Comparison of ENCODE assay signal across 20 cellular contexts in the genomic region with DNA sequence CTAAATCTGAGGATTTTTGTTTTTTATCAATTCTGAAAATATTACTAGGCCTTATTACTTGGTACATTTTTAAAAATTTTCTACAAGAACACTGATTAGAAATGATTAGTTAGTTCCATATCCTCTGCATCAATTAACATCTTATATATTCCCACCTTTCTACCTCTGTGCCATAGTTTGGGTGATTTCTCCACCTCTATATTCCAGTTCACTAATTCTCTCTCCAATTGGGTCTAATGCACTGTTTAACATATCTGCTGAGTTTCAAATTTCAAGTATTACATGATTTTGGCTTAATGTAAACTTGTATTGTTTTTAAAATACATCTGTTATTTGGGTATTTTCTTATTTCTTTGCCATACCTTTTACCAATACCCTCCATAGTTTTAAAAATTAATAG.
DNase-seq lines count a peak whose midpoint lies in the region; ATAC-seq, FAIRE-seq and TF ChIP-seq lines count a peak whose summit lies in the region.
"Had no signal": no experiment of that assay in that cellular context is flagged by ENCODE, and none has a peak within 500 bp of the region (broad histone marks: within the 10 kb centered on the region; RNA-seq: fewer than 3 reads in every experiment).

No MANE protein-coding gene starts in this region.

- DNase-seq in SK-N-SH: no peak
- no peak for DNase-seq in K562 (ENCODE audit: extremely low read depth in 1 of 4, low spot score in 3 of 4)
- DNase-seq in activated T-helper 1 cell treated with anti-CD3 and anti-CD28 coated beads, Interleukin-12 subunit alpha, Interleukin-12 subunit beta, Interleukin-2, Interleukin-4 antibody, amounts not matched to agents 30 ng/mL and 10 ng/mL and 1 ng/mL, durations not matched to agents 14 hours and 24 hours and 36 hours (ENCODE audit: low spot score): no peak
- no peak for DNase-seq in activated effector memory CD4-positive, alpha-beta T cell treated with anti-CD3 and anti-CD28 coated beads, Interleukin-2, amount 50 U/mL, for 16 hours
- DNase-seq: AML-193; Caco-2; Calu3; CD4-positive, alpha-beta T cell; CD8-positive, alpha-beta T cell; DMS79 treated with DMSO at 0.1 percent for 48 hours; GF-D8 had no signal

- TF ChIP-seq EP300 in SK-N-SH (IDR thresholded peaks at IDR 0.05; ENCODE audit: borderline replicate concordance in 1 of 2, low read depth in 1 of 2, low read length in 1 of 2) (no peak), K562 (IDR thresholded peaks at IDR 0.05; ENCODE audit: low read length) (no peak)

- no peak for TF ChIP-seq POLR2A in K562 (conservative IDR thresholded peaks at IDR 0.05)

- H3K9me1 ChIP-seq in K562 (ENCODE audit: control insufficient read depth, insufficient read depth, low read length): no peaks in the 10 kb centered on the region

- no peak for TF ChIP-seq CTCF in SK-N-SH (IDR thresholded peaks at IDR 0.05)
- TF ChIP-seq CTCF in K562 (IDR thresholded peaks at IDR 0.05 in 2 of 3, conservative IDR thresholded peaks at IDR 0.05 in 1 of 3; ENCODE audit: insufficient read depth in 2 of 3, low read depth in 1 of 3, low read length in 3 of 3): no peak

- no peaks in the 10 kb centered on the region for H3K27me3 Mint-ChIP-seq in activated T-helper 1 cell treated with anti-CD3 and anti-CD28 coated beads, Interleukin-12 subunit alpha, Interleukin-12 subunit beta, Interleukin-2, Interleukin-4 antibody, amounts not matched to agents 30 ng/mL and 10 ng/mL and 1 ng/mL, durations not matched to agents 14 hours and 24 hours and 36 hours (ENCODE audit: insufficient read depth)
- H3K27me3 Mint-ChIP-seq: B cell; CD4-positive, alpha-beta T cell had no signal

- H3K4me1 ChIP-seq in SK-N-SH (ENCODE audit: control insufficient read depth in 1 of 2, insufficient read depth in 2 of 2, low read depth in 1 of 2, low read length in 1 of 2): no peaks in the 10 kb centered on the region
- H3K4me1 ChIP-seq in K562 (replicated peaks in 1 of 2; ENCODE audit: control insufficient read depth in 2 of 2, insufficient read depth in 2 of 2, low read length in 2 of 2): no peaks in the 10 kb centered on the region
- H3K4me1 ChIP-seq: A549; BLaER1 treated with 17β-estradiol and CSF1 and Interleukin-3, amounts not matched to agents 10 nM and 100 nM; Caco-2 had no signal

- intact Hi-C loops in K562 (cut with micrococcal nuclease): no loop called here
- intact Hi-C loops in activated T-helper 1 cell treated with anti-CD3 and anti-CD28 coated beads, Interleukin-12 subunit alpha, Interleukin-12 subunit beta, Interleukin-2, Interleukin-4 antibody, amounts not matched to agents 30 ng/mL and 10 ng/mL and 1 ng/mL, durations not matched to agents 14 hours and 24 hours and 36 hours (cut with micrococcal nuclease): no loop called here

- H3K9ac ChIP-seq in SK-N-SH (no peak overlapping the region), K562 (ENCODE audit: insufficient read depth in 1 of 2, low read depth in 2 of 2, low read length in 2 of 2) (no peak overlapping the region)
- H3K9ac ChIP-seq: BLaER1 treated with 17β-estradiol and CSF1 and Interleukin-3, amounts not matched to agents 10 nM and 100 nM had no signal

- H3K27me3 ChIP-seq in SK-N-SH (ENCODE audit: insufficient read depth) (no peaks in the 10 kb centered on the region; the same call in 1 of the 2 replicates), K562 (ENCODE audit: control insufficient read depth in 2 of 2, insufficient read depth in 2 of 2, low read length in 2 of 2) (no peaks in the 10 kb centered on the region)
- H3K27me3 ChIP-seq: BLaER1 treated with 17β-estradiol and CSF1 and Interleukin-3, amounts not matched to agents 10 nM and 100 nM had no signal

- no peaks in the 10 kb centered on the region for H4K20me1 ChIP-seq in SK-N-SH (ENCODE audit: insufficient read depth)
- no peaks in the 10 kb centered on the region for H4K20me1 ChIP-seq in K562 (replicated peaks; ENCODE audit: control insufficient read depth, insufficient read depth, low read length)
- H4K20me1 ChIP-seq: BLaER1 treated with 17β-estradiol and CSF1 and Interleukin-3, amounts not matched to agents 10 nM and 100 nM had no signal

- in situ Hi-C loops in K562 (cut with MboI): no loop called here

- H3K9me3 ChIP-seq in SK-N-SH (0 out of 2 replicates have a peak, but pooled peaks cover 5% of the 10 kb centered on the region), K562 (replicated peaks; ENCODE audit: control insufficient read depth, insufficient read depth, low read depth, low read length) (no peaks in the 10 kb centered on the region)
- H3K9me3 ChIP-seq: A549, Caco-2 had no signal

- no peak for FAIRE-seq in K562 (lab: Jason Lieb, UNC)
- FAIRE-seq: A549, G401.6, GM12891, GM19239 had no signal

- H3K9me3 Mint-ChIP-seq in activated T-helper 1 cell treated with anti-CD3 and anti-CD28 coated beads, Interleukin-12 subunit alpha, Interleukin-12 subunit beta, Interleukin-2, Interleukin-4 antibody, amounts not matched to agents 30 ng/mL and 10 ng/mL and 1 ng/mL, durations not matched to agents 14 hours and 24 hours and 36 hours: peaks cover 24% of the 10 kb centered on the region

- POLR2A ChIA-PET in SK-N-SH (lab: Yijun Ruan, JAX): no interaction called here
- POLR2A ChIA-PET in K562 (lab: Yijun Ruan, JAX): no interaction called here

- no peaks in the 10 kb centered on the region for H3K4me1 Mint-ChIP-seq in activated T-helper 1 cell treated with anti-CD3 and anti-CD28 coated beads, Interleukin-12 subunit alpha, Interleukin-12 subunit beta, Interleukin-2, Interleukin-4 antibody, amounts not matched to agents 30 ng/mL and 10 ng/mL and 1 ng/mL, durations not matched to agents 14 hours and 24 hours and 36 hours (ENCODE audit: low read depth)
- H3K4me1 Mint-ChIP-seq: B cell had no signal

- ATAC-seq in SK-N-SH treated with all-trans-retinoic acid at 6 μM for 48 hours (no peak), K562 (no peak)
- ATAC-seq: A549; CD8-positive, alpha-beta T cell had no signal

- peaks cover 3% of the 10 kb centered on the region for H3F3A ChIP-seq in SK-N-SH (replicated peaks; ENCODE audit: insufficient read depth)

- H2AFZ ChIP-seq in SK-N-SH (ENCODE audit: low read depth) (no peak overlapping the region), K562 (ENCODE audit: low read depth, low read length) (no peak overlapping the region)

- no TSS peak for BruUV-seq in K562 (replicated peaks; lab: Mats Ljungman, UMichigan)

- no peak overlapping the region for H3K27ac ChIP-seq in SK-N-SH (ENCODE audit: low read depth in 2 of 2, low read length in 1 of 2)
- H3K27ac ChIP-seq in K562 (ENCODE audit: extremely low read depth, low read depth, low read length): no peak overlapping the region
- H3K27ac ChIP-seq: 22Rv1; A549; BLaER1 treated with 17β-estradiol and CSF1 and Interleukin-3, amounts not matched to agents 10 nM and 100 nM; C4-2B had no signal

- no peak overlapping the region for H3K4me3 Mint-ChIP-seq in activated T-helper 1 cell treated with anti-CD3 and anti-CD28 coated beads, Interleukin-12 subunit alpha, Interleukin-12 subunit beta, Interleukin-2, Interleukin-4 antibody, amounts not matched to agents 30 ng/mL and 10 ng/mL and 1 ng/mL, durations not matched to agents 14 hours and 24 hours and 36 hours
- H3K4me3 Mint-ChIP-seq: B cell; CD4-positive, alpha-beta T cell; CD8-positive, alpha-beta T cell had no signal

- H3K4me3 ChIP-seq in SK-N-SH (ENCODE audit: low read depth in 2 of 2, low read length in 1 of 2): no peak overlapping the region
- H3K4me3 ChIP-seq in K562: no peak overlapping the region
- H3K4me3 ChIP-seq: A549; BLaER1 treated with 17β-estradiol and CSF1 and Interleukin-3, amounts not matched to agents 10 nM and 100 nM had no signal

- H3K27ac Mint-ChIP-seq in activated T-helper 1 cell treated with anti-CD3 and anti-CD28 coated beads, Interleukin-12 subunit alpha, Interleukin-12 subunit beta, Interleukin-2, Interleukin-4 antibody, amounts not matched to agents 30 ng/mL and 10 ng/mL and 1 ng/mL, durations not matched to agents 14 hours and 24 hours and 36 hours: no peak overlapping the region
- H3K27ac Mint-ChIP-seq: B cell; CD4-positive, alpha-beta T cell; CD8-positive, alpha-beta T cell had no signal

- H3K36me3 ChIP-seq in SK-N-SH (replicated peaks in 1 of 2; ENCODE audit: control insufficient read depth in 1 of 2, insufficient read depth in 2 of 2, low read length in 1 of 2) (no peaks in the 10 kb centered on the region), K562 (ENCODE audit: control insufficient read depth, insufficient read depth, low read length) (no peaks in the 10 kb centered on the region)
- H3K36me3 ChIP-seq: BLaER1 treated with 17β-estradiol and CSF1 and Interleukin-3, amounts not matched to agents 10 nM and 100 nM had no signal

- H3K36me3 Mint-ChIP-seq in activated T-helper 1 cell treated with anti-CD3 and anti-CD28 coated beads, Interleukin-12 subunit alpha, Interleukin-12 subunit beta, Interleukin-2, Interleukin-4 antibody, amounts not matched to agents 30 ng/mL and 10 ng/mL and 1 ng/mL, durations not matched to agents 14 hours and 24 hours and 36 hours (ENCODE audit: low read depth): no peaks in the 10 kb centered on the region
- H3K36me3 Mint-ChIP-seq: CD8-positive, alpha-beta T cell had no signal

- H3K4me2 ChIP-seq in SK-N-SH: no peak overlapping the region
- H3K4me2 ChIP-seq in K562 (ENCODE audit: insufficient read depth, low read length): no peak overlapping the region
- H3K4me2 ChIP-seq: A549; BLaER1 treated with 17β-estradiol and CSF1 and Interleukin-3, amounts not matched to agents 10 nM and 100 nM had no signal

- TF ChIP-seq RAD21 in SK-N-SH (IDR thresholded peaks at IDR 0.05; ENCODE audit: low read length) (no peak), K562 (CRISPR knock-in tag; conservative IDR thresholded peaks at IDR 0.05 in 1 of 2, IDR thresholded peaks at IDR 0.05 in 1 of 2) (no peak)

- H3K79me2 ChIP-seq in SK-N-SH (ENCODE audit: insufficient read depth): no peaks in the 10 kb centered on the region
- no peaks in the 10 kb centered on the region for H3K79me2 ChIP-seq in K562 (ENCODE audit: control insufficient read depth, insufficient read depth, low read length)

- CTCF ChIA-PET in SK-N-SH (lab: Yijun Ruan, JAX) (no interaction called here), K562 (lab: Yijun Ruan, JAX; ENCODE audit: low intra/inter-chr PET ratio) (no interaction called here)

- no peaks in the 10 kb centered on the region for H3K9me2 ChIP-seq in SK-N-SH

TF ChIP-seq in SK-N-SH, 30 proteins besides CTCF, POLR2A, EP300 and RAD21 (continues in another document):
- no peak for TF ChIP-seq NRF1 (IDR thresholded peaks at IDR 0.05; ENCODE audit: low read depth, low read length)
- TF ChIP-seq POLR2AphosphoS5 (IDR thresholded peaks at IDR 0.05; ENCODE audit: low read depth, low read length): no peak
- no peak for TF ChIP-seq RCOR1 (IDR thresholded peaks at IDR 0.05; ENCODE audit: low read length)
- TF ChIP-seq CHD2 (IDR thresholded peaks at IDR 0.05; ENCODE audit: low read length, partially characterized antibody): no peak
- no peak for TF ChIP-seq YY1 (IDR thresholded peaks at IDR 0.05; ENCODE audit: low read depth)

TF ChIP-seq in K562, 482 proteins besides CTCF, POLR2A, EP300 and RAD21 (continues in another document):
- TF ChIP-seq NCOR1 (IDR thresholded peaks at IDR 0.05) (no peak), ZNF780A (CRISPR knock-in tag; IDR thresholded peaks at IDR 0.05) (no peak)
